Comparison of ENCODE assay signal across 1 cellular context in genomic region chr13:106401081-106401480, GRCh38.
TF ChIP-seq lines count a peak whose summit lies in the region.

No MANE protein-coding gene starts in this region.

TF ChIP-seq in endothelial cell of umbilical vein, 7 proteins besides CTCF, POLR2A, EP300 and RAD21:
- TF ChIP-seq POLR2AphosphoS5 (IDR thresholded peaks at IDR 0.05; ENCODE audit: insufficient read depth, low read depth, low read length) = no peak
- TF ChIP-seq FOS (IDR thresholded peaks at IDR 0.05; ENCODE audit: borderline replicate concordance, insufficient read depth, low read length) = peak; percentile 18
- no peak for TF ChIP-seq MAX (IDR thresholded peaks at IDR 0.05; ENCODE audit: insufficient read depth, insufficient read length)
- peak; percentile 63 for TF ChIP-seq JUN (IDR thresholded peaks at IDR 0.05; ENCODE audit: borderline replicate concordance, insufficient read depth, insufficient read length, low read depth)
- no peak for TF ChIP-seq GATA2 (IDR thresholded peaks at IDR 0.05; ENCODE audit: insufficient read depth, insufficient read length, low read depth, low read length)
- no peak for TF ChIP-seq EZH2 (IDR thresholded peaks at IDR 0.05; ENCODE audit: borderline replicate concordance, low read depth, low read length, severe bottlenecking)
- no peak for TF ChIP-seq MYC (IDR thresholded peaks at IDR 0.05; ENCODE audit: low read depth, low read length)
TF ChIP-seq in endothelial cell of umbilical vein: peak in this region for 2.
